2 cellular contexts compared by ENCODE assay signal in the genomic region with DNA sequence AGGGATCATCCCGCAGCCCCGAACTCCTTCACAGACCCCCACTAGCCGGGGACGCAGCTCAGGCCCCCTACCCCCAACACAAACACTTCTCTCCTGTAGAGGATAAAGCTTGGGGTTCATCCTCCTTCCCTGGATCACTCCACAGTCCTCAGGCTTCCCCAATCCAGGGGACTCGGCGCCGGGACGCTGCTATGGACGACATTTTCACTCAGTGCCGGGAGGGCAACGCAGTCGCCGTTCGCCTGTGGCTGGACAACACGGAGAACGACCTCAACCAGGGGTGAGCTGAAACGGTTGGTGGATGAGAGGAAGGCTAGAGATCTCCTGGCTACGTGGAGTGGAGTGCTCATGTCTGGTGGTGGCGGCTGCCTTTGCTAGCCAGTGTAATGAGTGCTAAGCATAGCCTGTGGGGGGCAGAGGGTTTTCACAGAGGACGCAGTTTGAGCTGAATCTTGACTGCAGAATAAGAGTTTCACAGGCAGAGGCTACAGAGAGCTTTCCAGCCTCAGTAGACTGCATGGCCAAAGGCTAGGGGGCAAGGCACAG.
TF ChIP-seq lines count a peak whose summit lies in the region.

No MANE protein-coding gene starts in this region.

TF ChIP-seq in A549, 52 proteins besides CTCF, POLR2A, EP300 and RAD21:
- TF ChIP-seq, protein P1, sequence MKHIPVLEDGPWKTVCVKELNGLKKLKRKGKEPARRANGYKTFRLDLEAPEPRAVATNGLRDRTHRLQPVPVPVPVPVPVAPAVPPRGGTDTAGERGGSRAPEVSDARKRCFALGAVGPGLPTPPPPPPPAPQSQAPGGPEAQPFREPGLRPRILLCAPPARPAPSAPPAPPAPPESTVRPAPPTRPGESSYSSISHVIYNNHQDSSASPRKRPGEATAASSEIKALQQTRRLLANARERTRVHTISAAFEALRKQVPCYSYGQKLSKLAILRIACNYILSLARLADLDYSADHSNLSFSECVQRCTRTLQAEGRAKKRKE (CRISPR knock-in tag; IDR thresholded peaks at IDR 0.05; ENCODE audit: low read depth) = no peak
- TF ChIP-seq KDM1A (IDR thresholded peaks at IDR 0.05; ENCODE audit: low read depth) = no peak
- no peak for TF ChIP-seq EHF (CRISPR knock-in tag; IDR thresholded peaks at IDR 0.05)
- TF ChIP-seq RFX5 (IDR thresholded peaks at IDR 0.05) = no peak
- TF ChIP-seq MAZ (IDR thresholded peaks at IDR 0.05; ENCODE audit: borderline replicate concordance, low read depth, low read length) = no peak
- TF ChIP-seq CBX2 (IDR thresholded peaks at IDR 0.05; ENCODE audit: borderline replicate concordance, low read depth) = no peak
- no peak for TF ChIP-seq CBX8 (IDR thresholded peaks at IDR 0.05)
- TF ChIP-seq FOSL2 (IDR thresholded peaks at IDR 0.05) = no peak
- TF ChIP-seq FOSL2 (CRISPR knock-in tag; IDR thresholded peaks at IDR 0.05) = no peak
- TF ChIP-seq RARB (CRISPR knock-in tag; IDR thresholded peaks at IDR 0.05) = no peak
- TF ChIP-seq HOXA7 (CRISPR knock-in tag; IDR thresholded peaks at IDR 0.05) = no peak
- TF ChIP-seq FOXS1 (CRISPR knock-in tag; IDR thresholded peaks at IDR 0.05) = no peak
- no peak for TF ChIP-seq SREBF2 (IDR thresholded peaks at IDR 0.05)
- no peak for TF ChIP-seq BHLHE40 (IDR thresholded peaks at IDR 0.05; ENCODE audit: low read depth, low read length)
- TF ChIP-seq, protein P2, sequence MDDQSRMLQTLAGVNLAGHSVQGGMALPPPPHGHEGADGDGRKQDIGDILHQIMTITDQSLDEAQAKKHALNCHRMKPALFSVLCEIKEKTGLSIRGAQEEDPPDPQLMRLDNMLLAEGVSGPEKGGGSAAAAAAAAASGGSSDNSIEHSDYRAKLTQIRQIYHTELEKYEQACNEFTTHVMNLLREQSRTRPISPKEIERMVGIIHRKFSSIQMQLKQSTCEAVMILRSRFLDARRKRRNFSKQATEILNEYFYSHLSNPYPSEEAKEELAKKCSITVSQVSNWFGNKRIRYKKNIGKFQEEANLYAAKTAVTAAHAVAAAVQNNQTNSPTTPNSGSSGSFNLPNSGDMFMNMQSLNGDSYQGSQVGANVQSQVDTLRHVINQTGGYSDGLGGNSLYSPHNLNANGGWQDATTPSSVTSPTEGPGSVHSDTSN (IDR thresholded peaks at IDR 0.05) = no peak

TF ChIP-seq in GM12891, 5 proteins besides CTCF, POLR2A, EP300 and RAD21:
- TF ChIP-seq POLR2AphosphoS5 (IDR thresholded peaks at IDR 0.05; ENCODE audit: low read depth, low read length) (0 out of 2 replicates have a peak, but pooled peaks have one; percentile 41), POU2F2 (IDR thresholded peaks at IDR 0.05; ENCODE audit: low read depth, low read length) (no peak), PAX5 (IDR thresholded peaks at IDR 0.05; ENCODE audit: insufficient read depth, low read length, severe bottlenecking) (no peak), TAF1 (IDR thresholded peaks at IDR 0.05; ENCODE audit: low read depth, low read length) (peak; percentile 36; the same call in 1 of the 2 replicates)
